Comparison of ENCODE assay signal across 1 cellular context in the genomic region with DNA sequence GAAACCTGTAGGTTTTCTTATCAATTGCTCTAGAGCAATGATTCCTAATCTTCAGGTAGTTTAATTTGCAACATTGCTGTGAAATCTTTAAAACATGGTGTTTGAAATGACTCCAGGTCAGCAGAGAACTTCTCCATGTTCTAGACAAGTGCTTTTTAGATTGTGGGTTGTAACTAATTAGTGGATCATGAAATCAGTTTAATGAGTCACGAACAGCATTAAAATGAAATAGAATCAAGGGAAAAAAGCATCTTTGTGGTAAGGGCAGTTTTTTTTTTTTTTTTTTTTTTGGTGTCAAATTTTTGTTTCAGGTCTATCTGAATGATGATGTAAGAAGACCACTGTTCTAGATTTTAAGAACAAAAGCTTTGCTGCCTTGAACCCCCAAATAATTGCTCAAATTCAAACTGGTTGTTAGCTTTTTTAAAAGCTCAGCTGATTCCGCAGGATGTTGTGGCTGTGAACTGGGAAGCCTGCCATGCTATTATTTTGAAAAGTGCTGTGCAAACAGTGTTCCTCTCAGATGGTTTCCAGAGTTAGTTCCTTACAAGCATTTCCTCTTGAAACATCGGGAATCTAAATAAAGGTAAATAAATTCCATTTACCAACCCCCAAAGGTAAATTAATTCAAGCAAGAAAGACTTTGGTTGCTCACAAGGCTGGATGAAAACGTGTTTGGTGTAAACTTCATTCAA.
TF ChIP-seq lines count a peak whose summit lies in the region.

No MANE protein-coding gene starts in this region.

TF ChIP-seq in HCT116, 20 proteins besides CTCF, POLR2A, EP300 and RAD21 (continued from another document):
- TF ChIP-seq, protein P1, sequence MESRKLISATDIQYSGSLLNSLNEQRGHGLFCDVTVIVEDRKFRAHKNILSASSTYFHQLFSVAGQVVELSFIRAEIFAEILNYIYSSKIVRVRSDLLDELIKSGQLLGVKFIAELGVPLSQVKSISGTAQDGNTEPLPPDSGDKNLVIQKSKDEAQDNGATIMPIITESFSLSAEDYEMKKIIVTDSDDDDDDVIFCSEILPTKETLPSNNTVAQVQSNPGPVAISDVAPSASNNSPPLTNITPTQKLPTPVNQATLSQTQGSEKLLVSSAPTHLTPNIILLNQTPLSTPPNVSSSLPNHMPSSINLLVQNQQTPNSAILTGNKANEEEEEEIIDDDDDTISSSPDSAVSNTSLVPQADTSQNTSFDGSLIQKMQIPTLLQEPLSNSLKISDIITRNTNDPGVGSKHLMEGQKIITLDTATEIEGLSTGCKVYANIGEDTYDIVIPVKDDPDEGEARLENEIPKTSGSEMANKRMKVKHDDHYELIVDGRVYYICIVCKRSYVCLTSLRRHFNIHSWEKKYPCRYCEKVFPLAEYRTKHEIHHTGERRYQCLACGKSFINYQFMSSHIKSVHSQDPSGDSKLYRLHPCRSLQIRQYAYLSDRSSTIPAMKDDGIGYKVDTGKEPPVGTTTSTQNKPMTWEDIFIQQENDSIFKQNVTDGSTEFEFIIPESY (IDR thresholded peaks at IDR 0.05; ENCODE audit: extremely low read depth, insufficient replicate concordance, low read length) = no peak
- no peak for TF ChIP-seq EZH2 (IDR thresholded peaks at IDR 0.05)
- TF ChIP-seq JUND (IDR thresholded peaks at IDR 0.05) = no peak
